ENCODE assay signal across 37 cellular contexts in the genomic region with DNA sequence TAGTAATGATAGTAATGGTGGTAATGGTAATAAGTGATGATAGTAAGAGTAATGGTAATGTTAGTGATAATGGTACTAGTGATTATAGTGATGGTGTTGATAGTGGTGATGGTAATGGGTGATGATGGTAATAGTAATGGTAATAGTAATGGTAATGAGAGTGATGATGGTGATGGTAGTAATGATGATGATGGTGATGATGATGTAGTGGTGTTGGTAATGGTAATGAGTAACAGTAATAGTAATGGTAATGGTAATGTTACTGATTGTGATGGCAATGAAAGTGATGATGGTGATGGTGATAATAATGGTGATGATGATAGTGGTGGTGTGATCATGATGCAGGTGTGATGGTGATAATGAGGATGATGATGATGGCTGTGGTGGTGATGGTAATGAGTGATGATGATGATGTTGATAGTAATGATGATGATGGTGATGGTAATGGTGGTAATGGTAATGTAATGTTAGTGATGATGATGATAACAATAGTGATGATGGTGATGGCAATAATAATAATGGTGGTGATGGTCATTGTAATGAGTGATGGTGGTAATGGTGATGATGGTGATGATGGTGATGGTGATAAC.
"Had no signal": no experiment of that assay in that cellular context is flagged by ENCODE, and none has a peak within 500 bp of the region (broad histone marks: within the 10 kb centered on the region; RNA-seq: fewer than 3 reads in every experiment).

No MANE protein-coding gene starts in this region.

- H3K4me1 ChIP-seq: adrenal gland, breast epithelium had no signal

- H3K9me3 Mint-ChIP-seq: activated CD4-positive, alpha-beta memory T cell treated with anti-CD3 and anti-CD28 coated beads for 36 hours; activated naive CD4-positive, alpha-beta T cell treated with anti-CD3 and anti-CD28 coated beads, Interleukin-2, amount 50 U/mL, for 24 hours; activated naive CD8-positive, alpha-beta T cell treated with anti-CD3 and anti-CD28 coated beads, Interleukin-2, amount 50 U/mL, for 24 hours; activated T-helper 1 cell treated with anti-CD3 and anti-CD28 coated beads, Interleukin-12 subunit alpha, Interleukin-12 subunit beta, Interleukin-2, Interleukin-4 antibody, amounts not matched to agents 30 ng/mL and 10 ng/mL and 1 ng/mL, durations not matched to agents 14 hours and 24 hours and 36 hours; central memory CD8-positive, alpha-beta T cell; T-helper 2 cell treated with Interferon-gamma antibody and Interleukin-4, amounts not matched to agents 5 μg/mL and 100 μg/mL, for 36 hours had no signal

- H3K4me3 ChIP-seq: adrenal gland, breast epithelium, cardiac muscle cell, coronary artery, dorsolateral prefrontal cortex had no signal

- H3K4me3 Mint-ChIP-seq: activated B cell treated with CpG ODN at 0.5 μM for 24 hours; activated CD4-positive, alpha-beta memory T cell treated with anti-CD3 and anti-CD28 coated beads for 36 hours; activated CD4-positive, alpha-beta T cell treated with anti-CD3 and anti-CD28 coated beads for 36 hours; activated CD4-positive, alpha-beta T cell treated with anti-CD3 and anti-CD28 coated beads, Interleukin-2, amount 10 ng/mL, durations not matched to agents 24 days and 14 days; activated CD8-positive, alpha-beta memory T cell treated with anti-CD3 and anti-CD28 coated beads, Interleukin-2, amount 10 ng/mL, durations not matched to agents 7 days and 5 days; activated CD8-positive, alpha-beta T cell treated with anti-CD3 and anti-CD28 coated beads, Interleukin-2, amount 10 ng/mL, durations not matched to agents 7 days and 5 days; activated naive CD4-positive, alpha-beta T cell treated with anti-CD3 and anti-CD28 coated beads for 36 hours; activated naive CD4-positive, alpha-beta T cell treated with anti-CD3 and anti-CD28 coated beads, Interleukin-2, amount 50 U/mL, for 24 hours; activated naive CD8-positive, alpha-beta T cell treated with anti-CD3 and anti-CD28 coated beads for 36 hours; activated naive CD8-positive, alpha-beta T cell treated with anti-CD3 and anti-CD28 coated beads, Interleukin-2, amount 50 U/mL, for 24 hours; activated T-helper 1 cell treated with anti-CD3 and anti-CD28 coated beads, Interleukin-12 subunit alpha, Interleukin-12 subunit beta, Interleukin-2, Interleukin-4 antibody, amounts not matched to agents 30 ng/mL and 10 ng/mL and 1 ng/mL, durations not matched to agents 14 hours and 24 hours and 36 hours; brain; central memory CD8-positive, alpha-beta T cell; dendritic cell treated with granulocyte-macrophage colony-stimulating factor and Interleukin-4, amounts not matched to agents 40 ng/mL and 50 ng/mL, for 4 days; endodermal cell; T-helper 17 cell; T-helper 2 cell treated with Interferon-gamma antibody and Interleukin-4, amounts not matched to agents 5 μg/mL and 100 μg/mL, for 36 hours had no signal

- H3K27ac Mint-ChIP-seq: activated B cell treated with CpG ODN at 0.5 μM for 24 hours; activated CD4-positive, alpha-beta memory T cell treated with anti-CD3 and anti-CD28 coated beads for 36 hours; activated CD4-positive, alpha-beta T cell treated with anti-CD3 and anti-CD28 coated beads for 36 hours; activated CD4-positive, alpha-beta T cell treated with anti-CD3 and anti-CD28 coated beads, Interleukin-2, amount 10 ng/mL, durations not matched to agents 24 days and 14 days; activated CD8-positive, alpha-beta memory T cell treated with anti-CD3 and anti-CD28 coated beads, Interleukin-2, amount 10 ng/mL, durations not matched to agents 7 days and 5 days; activated CD8-positive, alpha-beta T cell treated with anti-CD3 and anti-CD28 coated beads, Interleukin-2, amount 10 ng/mL, durations not matched to agents 7 days and 5 days; activated naive CD4-positive, alpha-beta T cell treated with anti-CD3 and anti-CD28 coated beads for 36 hours; activated naive CD4-positive, alpha-beta T cell treated with anti-CD3 and anti-CD28 coated beads, Interleukin-2, amount 50 U/mL, for 24 hours; activated naive CD8-positive, alpha-beta T cell treated with anti-CD3 and anti-CD28 coated beads for 36 hours; activated naive CD8-positive, alpha-beta T cell treated with anti-CD3 and anti-CD28 coated beads, Interleukin-2, amount 50 U/mL, for 24 hours; activated T-helper 1 cell treated with anti-CD3 and anti-CD28 coated beads, Interleukin-12 subunit alpha, Interleukin-12 subunit beta, Interleukin-2, Interleukin-4 antibody, amounts not matched to agents 30 ng/mL and 10 ng/mL and 1 ng/mL, durations not matched to agents 14 hours and 24 hours and 36 hours; activated T-helper 2 cell treated with anti-CD3 and anti-CD28 coated beads, Interferon-gamma antibody, Interleukin-2, Interleukin-4, amounts not matched to agents 10 μg/mL and 5 μg/mL and 100 μg/mL, durations not matched to agents 14 hours and 24 hours and 36 hours; brain; dendritic cell treated with granulocyte-macrophage colony-stimulating factor and Interleukin-4, amounts not matched to agents 40 ng/mL and 50 ng/mL, for 4 days; endodermal cell; T-helper 17 cell; T-helper 2 cell treated with Interferon-gamma antibody and Interleukin-4, amounts not matched to agents 5 μg/mL and 100 μg/mL, for 36 hours had no signal

- H3K27me3 Mint-ChIP-seq: activated CD4-positive, alpha-beta T cell treated with anti-CD3 and anti-CD28 coated beads, Interleukin-2, amount 10 ng/mL, durations not matched to agents 24 days and 14 days; activated CD8-positive, alpha-beta memory T cell treated with anti-CD3 and anti-CD28 coated beads, Interleukin-2, amount 10 ng/mL, durations not matched to agents 7 days and 5 days; brain; central memory CD8-positive, alpha-beta T cell; dendritic cell treated with granulocyte-macrophage colony-stimulating factor and Interleukin-4, amounts not matched to agents 40 ng/mL and 50 ng/mL, for 4 days; T-helper 17 cell had no signal

- FAIRE-seq: frontal cortex had no signal

- H3K36me3 ChIP-seq: adrenal gland, breast epithelium, cardiac muscle cell, WERI-Rb-1 had no signal

- H3K4me1 Mint-ChIP-seq: activated B cell treated with CpG ODN at 0.5 μM for 24 hours; activated CD4-positive, alpha-beta T cell treated with anti-CD3 and anti-CD28 coated beads for 36 hours; activated CD4-positive, alpha-beta T cell treated with anti-CD3 and anti-CD28 coated beads, Interleukin-2, amount 10 ng/mL, durations not matched to agents 24 days and 14 days; activated CD8-positive, alpha-beta memory T cell treated with anti-CD3 and anti-CD28 coated beads, Interleukin-2, amount 10 ng/mL, durations not matched to agents 7 days and 5 days; activated naive CD4-positive, alpha-beta T cell treated with anti-CD3 and anti-CD28 coated beads, Interleukin-2, amount 50 U/mL, for 24 hours; activated naive CD8-positive, alpha-beta T cell treated with anti-CD3 and anti-CD28 coated beads for 36 hours; activated naive CD8-positive, alpha-beta T cell treated with anti-CD3 and anti-CD28 coated beads, Interleukin-2, amount 50 U/mL, for 24 hours; brain; central memory CD8-positive, alpha-beta T cell; endodermal cell; T-helper 17 cell had no signal

- H3K9me3 ChIP-seq: adrenal gland had no signal

- ATAC-seq: activated CD4-positive, alpha-beta T cell treated with anti-CD3 and anti-CD28 coated beads for 36 hours; activated CD4-positive, CD25-positive, alpha-beta regulatory T cell treated with anti-CD3 and anti-CD28 coated beads, Interleukin-2, amount 50 U/mL, for 24 hours; activated CD8-positive, alpha-beta memory T cell treated with anti-CD3 and anti-CD28 coated beads, Interleukin-2, amount 10 ng/mL, durations not matched to agents 7 days and 5 days; activated CD8-positive, alpha-beta T cell treated with anti-CD3 and anti-CD28 coated beads, Interleukin-2, amount 10 ng/mL, durations not matched to agents 7 days and 5 days; activated naive CD8-positive, alpha-beta T cell treated with anti-CD3 and anti-CD28 coated beads, Interleukin-2, amount 50 U/mL, for 24 hours; esophagus mucosa; T-helper 17 cell had no signal

- DNase-seq: activated B cell treated with CpG ODN at 0.5 μM for 24 hours; activated CD4-positive, alpha-beta memory T cell treated with anti-CD3 and anti-CD28 coated beads for 36 hours; activated CD4-positive, alpha-beta T cell treated with anti-CD3 and anti-CD28 coated beads for 36 hours; activated CD4-positive, alpha-beta T cell treated with anti-CD3 and anti-CD28 coated beads, Interleukin-2, amount 10 ng/mL, durations not matched to agents 24 days and 14 days; activated CD8-positive, alpha-beta memory T cell treated with anti-CD3 and anti-CD28 coated beads, Interleukin-2, amount 10 ng/mL, durations not matched to agents 7 days and 5 days; activated CD8-positive, alpha-beta memory T cell treated with anti-CD3 and anti-CD28 coated beads, Interleukin-2, amount 50 U/mL, for 4 hours; activated CD8-positive, alpha-beta T cell treated with anti-CD3 and anti-CD28 coated beads, Interleukin-2, amount 10 ng/mL, durations not matched to agents 7 days and 5 days; activated effector memory CD4-positive, alpha-beta T cell treated with anti-CD3 and anti-CD28 coated beads, Interleukin-2, amount 50 U/mL, for 16 hours; activated naive CD4-positive, alpha-beta T cell treated with anti-CD3 and anti-CD28 coated beads for 36 hours; activated naive CD8-positive, alpha-beta T cell treated with anti-CD3 and anti-CD28 coated beads for 36 hours; activated naive CD8-positive, alpha-beta T cell treated with anti-CD3 and anti-CD28 coated beads, Interleukin-2, amount 50 U/mL, for 24 hours; activated T-cell treated with anti-CD3 and anti-CD28 coated beads, Interleukin-2, amount 50 U/mL, for 1 hour; activated T-cell treated with anti-CD3 and anti-CD28 coated beads, Interleukin-2, amount 50 U/mL, for 48 hours; adrenal gland; amygdala; aorta; dorsolateral prefrontal cortex; effector memory CD4-positive, alpha-beta T cell; endodermal cell; foreskin fibroblast; T-helper 1 cell; T-helper 17 cell; T1000; WERI-Rb-1 had no signal

- H3K27ac ChIP-seq: adrenal gland, breast epithelium, cardiac muscle cell, coronary artery, dorsolateral prefrontal cortex, WERI-Rb-1 had no signal

- H3K27me3 ChIP-seq: adrenal gland, cardiac muscle cell had no signal

- H3K36me3 Mint-ChIP-seq: activated CD4-positive, alpha-beta memory T cell treated with anti-CD3 and anti-CD28 coated beads for 36 hours; activated CD8-positive, alpha-beta memory T cell treated with anti-CD3 and anti-CD28 coated beads, Interleukin-2, amount 10 ng/mL, durations not matched to agents 7 days and 5 days; activated naive CD4-positive, alpha-beta T cell treated with anti-CD3 and anti-CD28 coated beads, Interleukin-2, amount 50 U/mL, for 24 hours; activated naive CD8-positive, alpha-beta T cell treated with anti-CD3 and anti-CD28 coated beads for 36 hours; brain had no signal
